In the genomic region with DNA sequence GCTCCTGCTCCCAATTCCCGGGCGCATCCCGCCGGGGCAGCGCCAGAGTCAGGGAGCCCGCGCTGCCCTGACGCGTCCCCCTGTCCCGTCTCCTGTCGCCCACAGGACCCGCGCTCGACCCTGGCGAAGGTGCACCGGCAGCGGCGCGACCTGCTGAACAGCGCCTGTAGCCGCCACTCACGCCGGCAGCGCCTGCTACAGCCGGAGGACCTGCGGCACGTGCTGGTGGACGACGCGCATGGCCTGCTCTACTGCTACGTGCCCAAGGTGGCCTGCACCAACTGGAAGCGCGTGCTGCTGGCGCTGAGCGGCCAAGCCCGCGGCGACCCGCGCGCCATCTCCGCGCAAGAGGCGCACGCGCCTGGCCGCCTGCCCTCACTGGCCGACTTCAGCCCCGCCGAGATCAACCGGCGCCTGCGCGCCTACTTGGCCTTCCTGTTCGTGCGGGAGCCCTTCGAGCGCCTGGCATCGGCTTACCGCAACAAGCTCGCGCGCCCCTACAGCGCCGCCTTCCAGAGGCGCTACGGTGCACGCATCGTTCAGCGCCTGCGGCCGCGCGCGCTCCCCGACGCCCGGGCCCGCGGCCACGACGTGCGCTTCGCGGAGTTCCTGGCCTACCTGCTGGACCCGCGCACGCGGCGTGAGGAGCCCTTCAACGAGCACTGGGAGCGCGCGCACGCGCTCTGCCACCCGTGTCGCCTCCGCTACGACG, we compare ENCODE assay signal across 13 cellular contexts. TPM values are rescaled to one million over a fixed set of nuclear protein-coding genes. Genes with fewer than 3 reads are reported as not detected.
DNase-seq lines count a peak whose midpoint lies in the region; ATAC-seq and TF ChIP-seq lines count a peak whose summit lies in the region.
"Had no signal": no experiment of that assay in that cellular context is flagged by ENCODE, and none has a peak within 500 bp of the region (broad histone marks: within the 10 kb centered on the region; RNA-seq: fewer than 3 reads in every experiment).

No MANE protein-coding gene starts in this region.

- intact Hi-C loops in gastrocnemius medialis (cut with DNase I; ENCODE audit: low total_unique reads): no loop called here

- ATAC-seq in left lobe of liver (no peak), gastrocnemius medialis (no peak), HG03521 (IDR thresholded peaks at IDR 0.05; ENCODE audit: unreplicated experiment) (no peak), SK-N-SH treated with all-trans-retinoic acid at 6 μM for 48 hours (no peak), HG03520 (IDR thresholded peaks at IDR 0.05; ENCODE audit: unreplicated experiment) (no peak)

- no peak overlapping the region for H3K27ac ChIP-seq in gastrocnemius medialis

- no peak overlapping the region for H3K4me3 ChIP-seq in H7 (ENCODE audit: insufficient read depth, low read depth, low read length)
- H3K4me3 ChIP-seq in gastrocnemius medialis: no peak overlapping the region

- TF ChIP-seq CTCF in gastrocnemius medialis (IDR thresholded peaks at IDR 0.05 in 4 of 5, conservative IDR thresholded peaks at IDR 0.05 in 1 of 5): no peak

- H3K9me3 ChIP-seq in gastrocnemius medialis: no peaks in the 10 kb centered on the region

- no peaks in the 10 kb centered on the region for H3K27me3 ChIP-seq in H7 (ENCODE audit: control insufficient read depth, insufficient read depth, low read length)
- peaks cover 13 to 21% (median 16%) of the 10 kb centered on the region in 3 donors for H3K27me3 ChIP-seq in gastrocnemius medialis

- in situ Hi-C loops in gastrocnemius medialis (cut with MboI; ENCODE audit: low sequenced_read_pairs in 4 of 4): no loop called here

- peak; percentile 65 for DNase-seq in H7
- peak; percentile 20 for DNase-seq in activated CD8-positive, alpha-beta memory T cell treated with anti-CD3 and anti-CD28 coated beads, Interleukin-2, amount 50 U/mL, for 48 hours
- peak; percentile 42 for DNase-seq in left lobe of liver (ENCODE audit: low spot score)
- peak; percentile 1 to 6 for DNase-seq in gastrocnemius medialis
- DNase-seq in NCI-H2029 treated with DMSO at 0.1 percent for 48 hours (lab: John Stamatoyannopoulos, UW): no peak
- DNase-seq: CD4-positive, CD25-positive, alpha-beta regulatory T cell had no signal

- TF ChIP-seq POLR2A in gastrocnemius medialis (IDR thresholded peaks at IDR 0.05): no peak

- H3K36me3 ChIP-seq in H7 (replicated peaks; ENCODE audit: control insufficient read depth, insufficient read depth, low read length) (no peaks in the 10 kb centered on the region), gastrocnemius medialis (no peaks in the 10 kb centered on the region)

- H3K4me1 ChIP-seq in gastrocnemius medialis: peaks cover 0 to 8% of the 10 kb centered on the region in 2 donors

TF ChIP-seq in SK-N-SH treated with all-trans-retinoic acid at 6 μM for 48 hours, 23 proteins besides CTCF, POLR2A, EP300 and RAD21:
- TF ChIP-seq ISL1 (CRISPR knock-in tag; IDR thresholded peaks at IDR 0.05): no peak
- TF ChIP-seq, protein P1, sequence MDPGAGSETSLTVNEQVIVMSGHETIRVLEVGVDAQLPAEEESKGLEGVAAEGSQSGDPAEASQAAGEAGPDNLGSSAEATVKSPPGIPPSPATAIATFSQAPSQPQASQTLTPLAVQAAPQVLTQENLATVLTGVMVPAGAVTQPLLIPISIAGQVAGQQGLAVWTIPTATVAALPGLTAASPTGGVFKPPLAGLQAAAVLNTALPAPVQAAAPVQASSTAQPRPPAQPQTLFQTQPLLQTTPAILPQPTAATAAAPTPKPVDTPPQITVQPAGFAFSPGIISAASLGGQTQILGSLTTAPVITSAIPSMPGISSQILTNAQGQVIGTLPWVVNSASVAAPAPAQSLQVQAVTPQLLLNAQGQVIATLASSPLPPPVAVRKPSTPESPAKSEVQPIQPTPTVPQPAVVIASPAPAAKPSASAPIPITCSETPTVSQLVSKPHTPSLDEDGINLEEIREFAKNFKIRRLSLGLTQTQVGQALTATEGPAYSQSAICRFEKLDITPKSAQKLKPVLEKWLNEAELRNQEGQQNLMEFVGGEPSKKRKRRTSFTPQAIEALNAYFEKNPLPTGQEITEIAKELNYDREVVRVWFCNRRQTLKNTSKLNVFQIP (CRISPR knock-in tag; IDR thresholded peaks at IDR 0.05; ENCODE audit: borderline replicate concordance, low read depth): no peak
- TF ChIP-seq, protein P2, sequence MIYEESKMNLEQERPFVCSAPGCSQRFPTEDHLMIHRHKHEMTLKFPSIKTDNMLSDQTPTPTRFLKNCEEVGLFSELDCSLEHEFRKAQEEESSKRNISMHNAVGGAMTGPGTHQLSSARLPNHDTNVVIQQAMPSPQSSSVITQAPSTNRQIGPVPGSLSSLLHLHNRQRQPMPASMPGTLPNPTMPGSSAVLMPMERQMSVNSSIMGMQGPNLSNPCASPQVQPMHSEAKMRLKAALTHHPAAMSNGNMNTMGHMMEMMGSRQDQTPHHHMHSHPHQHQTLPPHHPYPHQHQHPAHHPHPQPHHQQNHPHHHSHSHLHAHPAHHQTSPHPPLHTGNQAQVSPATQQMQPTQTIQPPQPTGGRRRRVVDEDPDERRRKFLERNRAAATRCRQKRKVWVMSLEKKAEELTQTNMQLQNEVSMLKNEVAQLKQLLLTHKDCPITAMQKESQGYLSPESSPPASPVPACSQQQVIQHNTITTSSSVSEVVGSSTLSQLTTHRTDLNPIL (CRISPR knock-in tag; IDR thresholded peaks at IDR 0.05; ENCODE audit: low read depth): no peak
- TF ChIP-seq, protein P3, sequence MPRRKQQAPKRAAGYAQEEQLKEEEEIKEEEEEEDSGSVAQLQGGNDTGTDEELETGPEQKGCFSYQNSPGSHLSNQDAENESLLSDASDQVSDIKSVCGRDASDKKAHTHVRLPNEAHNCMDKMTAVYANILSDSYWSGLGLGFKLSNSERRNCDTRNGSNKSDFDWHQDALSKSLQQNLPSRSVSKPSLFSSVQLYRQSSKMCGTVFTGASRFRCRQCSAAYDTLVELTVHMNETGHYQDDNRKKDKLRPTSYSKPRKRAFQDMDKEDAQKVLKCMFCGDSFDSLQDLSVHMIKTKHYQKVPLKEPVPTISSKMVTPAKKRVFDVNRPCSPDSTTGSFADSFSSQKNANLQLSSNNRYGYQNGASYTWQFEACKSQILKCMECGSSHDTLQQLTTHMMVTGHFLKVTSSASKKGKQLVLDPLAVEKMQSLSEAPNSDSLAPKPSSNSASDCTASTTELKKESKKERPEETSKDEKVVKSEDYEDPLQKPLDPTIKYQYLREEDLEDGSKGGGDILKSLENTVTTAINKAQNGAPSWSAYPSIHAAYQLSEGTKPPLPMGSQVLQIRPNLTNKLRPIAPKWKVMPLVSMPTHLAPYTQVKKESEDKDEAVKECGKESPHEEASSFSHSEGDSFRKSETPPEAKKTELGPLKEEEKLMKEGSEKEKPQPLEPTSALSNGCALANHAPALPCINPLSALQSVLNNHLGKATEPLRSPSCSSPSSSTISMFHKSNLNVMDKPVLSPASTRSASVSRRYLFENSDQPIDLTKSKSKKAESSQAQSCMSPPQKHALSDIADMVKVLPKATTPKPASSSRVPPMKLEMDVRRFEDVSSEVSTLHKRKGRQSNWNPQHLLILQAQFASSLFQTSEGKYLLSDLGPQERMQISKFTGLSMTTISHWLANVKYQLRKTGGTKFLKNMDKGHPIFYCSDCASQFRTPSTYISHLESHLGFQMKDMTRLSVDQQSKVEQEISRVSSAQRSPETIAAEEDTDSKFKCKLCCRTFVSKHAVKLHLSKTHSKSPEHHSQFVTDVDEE (CRISPR knock-in tag; IDR thresholded peaks at IDR 0.05): no peak

RNA-seq across cellular contexts. Expression of a gene that starts 16.9 kb away (rescaled TPM):
- total RNA-seq in H7 (2014; rRNA removed; shearing (Covaris generic)): not detected in 2 replicates
- total RNA-seq in left lobe of liver (not detected), gastrocnemius medialis (not detected)
- total RNA-seq: CD4-positive, CD25-positive, alpha-beta regulatory T cell; G401; H4; pulmonary artery endothelial cell; SK-MEL-5 had no signal

RNA-seq across cellular contexts. Expression of a gene that starts 17.8 kb away (rescaled TPM):
- 2.5 and 2.8 TPM in 2 replicates for total RNA-seq in H7 (2014; rRNA removed; shearing (Covaris generic))
- total RNA-seq in left lobe of liver: 43.8 TPM
- total RNA-seq in gastrocnemius medialis: under 1 TPM in 1 of 4 donors, not detected in 3; 0.49 TPM
- total RNA-seq: CD4-positive, CD25-positive, alpha-beta regulatory T cell; pulmonary artery endothelial cell had no signal

RNA-seq across cellular contexts. Expression of a gene that starts 24.2 kb away (rescaled TPM):
- total RNA-seq in H7 (2014; rRNA removed; shearing (Covaris generic)): not detected in 2 replicates
- 112 TPM for total RNA-seq in left lobe of liver
- under 1 TPM in 2 of 4 donors, not detected in 2; 0.07 to 0.36 TPM for total RNA-seq in gastrocnemius medialis
- total RNA-seq: CD4-positive, CD25-positive, alpha-beta regulatory T cell; G401; H4; pulmonary artery endothelial cell had no signal

Comparison
In these comparisons a context has a peak if more than half of its experiments do, and no peak if none do; other contexts are left out.
1. RNA of a gene that starts 17.8 kb away (total RNA-seq): 43.8 TPM in left lobe of liver (single experiment); 2.5 to 2.8 TPM in H7 and 0.49 TPM in gastrocnemius medialis; every median in the first group is over 10 times any median in the second.
2. RNA of a gene that starts 24.2 kb away (total RNA-seq): 112 TPM in left lobe of liver (single experiment); 0.07 to 0.36 TPM in gastrocnemius medialis and not detected in H7; every median in the first group is over 10 times any median in the second.